Comparison of ENCODE assay signal across 22 cellular contexts in the genomic region with DNA sequence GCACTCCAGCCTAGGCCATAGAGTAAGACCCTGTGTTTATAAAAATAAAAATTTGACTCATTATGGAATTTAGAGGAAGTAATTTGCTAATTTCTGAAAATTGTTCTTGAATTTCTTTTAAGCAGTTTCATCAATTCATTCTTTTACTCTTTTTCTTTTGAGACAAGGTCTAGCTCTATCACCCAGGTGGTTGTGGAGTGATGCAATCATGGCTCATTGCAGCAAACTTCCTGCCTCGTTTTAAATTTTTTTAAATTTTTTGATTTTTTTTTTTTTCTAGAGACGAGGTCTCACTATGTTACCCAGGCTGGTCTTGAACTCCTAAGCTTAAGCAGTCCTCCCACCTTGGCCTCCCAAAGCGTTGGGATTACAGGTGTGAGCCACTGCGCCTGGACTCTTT.
"Had no signal": no experiment of that assay in that cellular context is flagged by ENCODE, and none has a peak within 500 bp of the region (broad histone marks: within the 10 kb centered on the region; RNA-seq: fewer than 3 reads in every experiment).

No MANE protein-coding gene starts in this region.

- ATAC-seq: gastroesophageal sphincter, heart left ventricle had no signal

- DNase-seq: activated CD4-positive, alpha-beta T cell treated with anti-CD3 and anti-CD28 coated beads, Interleukin-2, amount 10 ng/mL, durations not matched to agents 7 days and 5 days; activated CD4-positive, CD25-positive, alpha-beta regulatory T cell; activated CD8-positive, alpha-beta memory T cell treated with anti-CD3 and anti-CD28 coated beads for 24 hours; activated CD8-positive, alpha-beta memory T cell treated with anti-CD3 and anti-CD28 coated beads, Interleukin-2, amount 50 U/mL, for 48 hours; activated effector memory CD4-positive, alpha-beta T cell treated with Interleukin-2 at 50 U/mL for 16 hours; activated T-cell treated with anti-CD3 and anti-CD28 coated beads, Interleukin-2, amount 50 U/mL, for 48 hours; heart left ventricle; kidney glomerular epithelial cell; left ventricle myocardium inferior; mammary epithelial cell; midbrain; nephron progenitor cell; occipital lobe; posterior cingulate gyrus; stimulated activated naive CD4-positive, alpha-beta T cell; T-helper 9 cell; thyroid gland had no signal

- H3K36me3 Mint-ChIP-seq: activated naive CD4-positive, alpha-beta T cell treated with anti-CD3 and anti-CD28 coated beads, Interleukin-2, amount 50 U/mL, for 24 hours had no signal

- H3K27ac ChIP-seq: breast epithelium, coronary artery, esophagus muscularis mucosa, gastroesophageal sphincter, left ventricle myocardium inferior, thyroid gland had no signal

- H3K27me3 Mint-ChIP-seq: activated CD4-positive, alpha-beta T cell treated with anti-CD3 and anti-CD28 coated beads, Interleukin-2, amount 10 ng/mL, durations not matched to agents 7 days and 5 days; activated naive CD4-positive, alpha-beta T cell treated with anti-CD3 and anti-CD28 coated beads, Interleukin-2, amount 50 U/mL, for 24 hours had no signal

- H3K27ac Mint-ChIP-seq: activated CD4-positive, alpha-beta T cell treated with anti-CD3 and anti-CD28 coated beads, Interleukin-2, amount 10 ng/mL, durations not matched to agents 7 days and 5 days; activated naive CD4-positive, alpha-beta T cell treated with anti-CD3 and anti-CD28 coated beads, Interleukin-2, amount 50 U/mL, for 24 hours; nephron progenitor cell had no signal

- H3K27me3 ChIP-seq: breast epithelium, esophagus muscularis mucosa, gastroesophageal sphincter, heart left ventricle, thyroid gland had no signal

- H3K9me3 Mint-ChIP-seq: activated CD4-positive, alpha-beta T cell treated with anti-CD3 and anti-CD28 coated beads, Interleukin-2, amount 10 ng/mL, durations not matched to agents 7 days and 5 days; activated naive CD4-positive, alpha-beta T cell treated with anti-CD3 and anti-CD28 coated beads, Interleukin-2, amount 50 U/mL, for 24 hours; nephron progenitor cell had no signal

- H3K4me3 Mint-ChIP-seq: activated CD4-positive, alpha-beta T cell treated with anti-CD3 and anti-CD28 coated beads, Interleukin-2, amount 10 ng/mL, durations not matched to agents 7 days and 5 days; activated naive CD4-positive, alpha-beta T cell treated with anti-CD3 and anti-CD28 coated beads, Interleukin-2, amount 50 U/mL, for 24 hours; nephron progenitor cell had no signal

- H3K36me3 ChIP-seq: breast epithelium, esophagus muscularis mucosa, gastroesophageal sphincter, left ventricle myocardium inferior, thyroid gland had no signal

- H3K4me3 ChIP-seq: breast epithelium, coronary artery, esophagus muscularis mucosa, gastroesophageal sphincter, heart left ventricle, left ventricle myocardium inferior, thyroid gland had no signal
